18 cellular contexts compared by ENCODE assay signal in genomic region chr4:1332686-1333085, GRCh38.
"Had no signal": no experiment of that assay in that cellular context is flagged by ENCODE, and none has a peak within 500 bp of the region (broad histone marks: within the 10 kb centered on the region; RNA-seq: fewer than 3 reads in every experiment).

No MANE protein-coding gene starts in this region.

- H2AFZ ChIP-seq: parathyroid adenoma had no signal

- DNase-seq: activated CD4-positive, alpha-beta T cell treated with anti-CD3 and anti-CD28 coated beads for 48 hours; activated CD4-positive, CD25-positive, alpha-beta regulatory T cell; activated CD8-positive, alpha-beta T cell treated with anti-CD3 and anti-CD28 coated beads, Interleukin-2, amount 10 ng/mL, durations not matched to agents 7 days and 5 days; activated naive CD4-positive, alpha-beta T cell treated with anti-CD3 and anti-CD28 coated beads, Interleukin-2, amount 50 U/mL, for 16 hours; activated T-cell treated with anti-CD3 and anti-CD28 coated beads, Interleukin-2, amount 50 U/mL, for 24 hours; brain microvascular endothelial cell; effector CD4-positive, alpha-beta T cell; left cardiac atrium; mesendoderm; naive thymus-derived CD4-positive, alpha-beta T cell; sigmoid colon; stimulated activated naive CD8-positive, alpha-beta T cell treated with anti-CD3 and anti-CD28 coated beads, Interleukin-15, Interleukin-2, amounts not matched to agents 100 U/mL and 50 U/mL, for 24 hours; transverse colon had no signal

- H3K4me3 Mint-ChIP-seq: activated CD8-positive, alpha-beta T cell treated with anti-CD3 and anti-CD28 coated beads, Interleukin-2, amount 10 ng/mL, durations not matched to agents 7 days and 5 days; activated T-cell treated with anti-CD3 and anti-CD28 coated beads, Interleukin-2, amount 50 U/mL, for 24 hours; central memory CD8-positive, alpha-beta T cell; T-helper 2 cell treated with Interferon-gamma antibody and Interleukin-4, amounts not matched to agents 5 μg/mL and 100 μg/mL, for 36 hours had no signal

- H3K79me2 ChIP-seq: parathyroid adenoma had no signal

- H3K9me3 ChIP-seq: sigmoid colon, transverse colon, vagina had no signal

- H3K9me3 Mint-ChIP-seq: central memory CD8-positive, alpha-beta T cell; naive thymus-derived CD4-positive, alpha-beta T cell; T-helper 2 cell treated with Interferon-gamma antibody and Interleukin-4, amounts not matched to agents 5 μg/mL and 100 μg/mL, for 36 hours had no signal

- ATAC-seq: activated CD8-positive, alpha-beta T cell treated with anti-CD3 and anti-CD28 coated beads, Interleukin-2, amount 10 ng/mL, durations not matched to agents 7 days and 5 days; naive thymus-derived CD4-positive, alpha-beta T cell; stimulated activated naive CD8-positive, alpha-beta T cell treated with anti-CD3 and anti-CD28 coated beads, Interleukin-15, Interleukin-2, amounts not matched to agents 100 U/mL and 50 U/mL, for 24 hours had no signal

- H3K27me3 Mint-ChIP-seq: activated T-cell treated with anti-CD3 and anti-CD28 coated beads, Interleukin-2, amount 50 U/mL, for 24 hours; central memory CD8-positive, alpha-beta T cell; naive thymus-derived CD4-positive, alpha-beta T cell had no signal

- H3K9ac ChIP-seq: parathyroid adenoma had no signal

- H3K27ac ChIP-seq: brain microvascular endothelial cell, parathyroid adenoma, transverse colon, vagina had no signal

- H3K27me3 ChIP-seq: brain microvascular endothelial cell, sigmoid colon, transverse colon, vagina had no signal

- H3K4me3 ChIP-seq: coronary artery, sigmoid colon, transverse colon, vagina had no signal

- H3K27ac Mint-ChIP-seq: activated CD8-positive, alpha-beta T cell treated with anti-CD3 and anti-CD28 coated beads, Interleukin-2, amount 10 ng/mL, durations not matched to agents 7 days and 5 days; activated T-cell treated with anti-CD3 and anti-CD28 coated beads, Interleukin-2, amount 50 U/mL, for 24 hours had no signal

- H3K4me1 ChIP-seq: sigmoid colon, transverse colon had no signal
